ENCODE assay signal across 9 cellular contexts in genomic region chr3:128489860-128490649, GRCh38. TPM values are rescaled to one million over a fixed set of nuclear protein-coding genes. Genes with fewer than 3 reads are reported as not detected.
DNase-seq lines count a peak whose midpoint lies in the region; ATAC-seq and TF ChIP-seq lines count a peak whose summit lies in the region.
"Had no signal": no experiment of that assay in that cellular context is flagged by ENCODE, and none has a peak within 500 bp of the region (broad histone marks: within the 10 kb centered on the region; RNA-seq: fewer than 3 reads in every experiment).

No MANE protein-coding gene starts in this region.

- no peaks in the 10 kb centered on the region for H3K36me3 Mint-ChIP-seq in stimulated activated effector memory CD8-positive, alpha-beta T cell treated with anti-CD3 and anti-CD28 coated beads, Interleukin-12 subunit alpha, Interleukin-12 subunit beta, amount 100 ng/mL, for 72 hours

- DNase-seq in DMS53 treated with DMSO at 0.1 percent for 48 hours (lab: John Stamatoyannopoulos, UW; ENCODE audit: unreplicated experiment) (peak; percentile 39), NB4 (ENCODE audit: low read depth) (no peak), ascending aorta (ENCODE audit: low spot score in 2 of 2) (peak in 1 of 2 donors; percentile 62), iris pigment epithelial cell (ENCODE audit: low read depth) (peak; percentile 55), NAMALWA (ENCODE audit: low spot score) (no peak)
- DNase-seq in stimulated activated effector memory CD8-positive, alpha-beta T cell treated with anti-CD3 and anti-CD28 coated beads, Interleukin-12 subunit alpha, Interleukin-12 subunit beta, amount 100 ng/mL, for 72 hours (ENCODE audit: low spot score in 2 of 2): peak in 1 of 2 donors; percentile 63
- no peak for DNase-seq in central memory CD4-positive, alpha-beta T cell

- peaks cover 23 to 45% of the 10 kb centered on the region in 2 donors for H3K4me1 ChIP-seq in ascending aorta

- no peak for ATAC-seq in stimulated activated effector memory CD8-positive, alpha-beta T cell treated with anti-CD3 and anti-CD28 coated beads, Interleukin-12 subunit alpha, Interleukin-12 subunit beta, amount 100 ng/mL, for 72 hours
- no peak for ATAC-seq in HG02840 (IDR thresholded peaks at IDR 0.05; ENCODE audit: low FRiP score, unreplicated experiment)

- H3K27me3 ChIP-seq in ascending aorta: peaks cover 64% of the 10 kb centered on the region

- intact Hi-C loops in ascending aorta (cut with DNase I): loop anchor here (5.0 to 10.0 kb wide), 2 partner anchors 117 to 415 kb away; no protein-coding TSS in a partner anchor

- H3K27ac ChIP-seq in ascending aorta: peak overlapping the region; percentile 22 to 31

- no peak for TF ChIP-seq CTCF in NB4 (IDR thresholded peaks at IDR 0.05; ENCODE audit: low read depth, low read length)
- no peak for TF ChIP-seq CTCF in ascending aorta (IDR thresholded peaks at IDR 0.05)

- H3K4me3 ChIP-seq in NB4 (ENCODE audit: low read depth, low read length) (peak overlapping the region; percentile 88), ascending aorta (peak overlapping the region; percentile 47 to 71)

- H3K9me3 Mint-ChIP-seq in stimulated activated effector memory CD8-positive, alpha-beta T cell treated with anti-CD3 and anti-CD28 coated beads, Interleukin-12 subunit alpha, Interleukin-12 subunit beta, amount 100 ng/mL, for 72 hours: no peaks in the 10 kb centered on the region

- peak overlapping the region; percentile 75 for H3K4me3 Mint-ChIP-seq in stimulated activated effector memory CD8-positive, alpha-beta T cell treated with anti-CD3 and anti-CD28 coated beads, Interleukin-12 subunit alpha, Interleukin-12 subunit beta, amount 100 ng/mL, for 72 hours

- no peak for TF ChIP-seq POLR2A in NB4 (IDR thresholded peaks at IDR 0.05; ENCODE audit: extremely low read depth, insufficient read length)

- no peak overlapping the region for H3K27ac Mint-ChIP-seq in stimulated activated effector memory CD8-positive, alpha-beta T cell treated with anti-CD3 and anti-CD28 coated beads, Interleukin-12 subunit alpha, Interleukin-12 subunit beta, amount 100 ng/mL, for 72 hours

- H3K9me3 ChIP-seq in ascending aorta: no peaks in the 10 kb centered on the region

- H3K36me3 ChIP-seq in ascending aorta: no peaks in the 10 kb centered on the region

- peaks cover 48% of the 10 kb centered on the region for H3K4me1 Mint-ChIP-seq in stimulated activated effector memory CD8-positive, alpha-beta T cell treated with anti-CD3 and anti-CD28 coated beads, Interleukin-12 subunit alpha, Interleukin-12 subunit beta, amount 100 ng/mL, for 72 hours

RNA-seq across cellular contexts. Expression of gene GATA2, which starts 2.9 kb away (rescaled TPM):
- total RNA-seq in ascending aorta: 56.0 TPM

RNA-seq across cellular contexts. Expression of gene DNAJB8, which starts 23.4 kb away (rescaled TPM):
- total RNA-seq in ascending aorta: not detected
- total RNA-seq: SK-MEL-5 had no signal

Comparison
In these comparisons a context has a peak if more than half of its experiments do, and no peak if none do; other contexts are left out.
1. DNase-seq: peak in DMS53 treated with DMSO at 0.1 percent for 48 hours (single experiment) and iris pigment epithelial cell (single experiment); none in NB4 (single experiment), NAMALWA (single experiment) and central memory CD4-positive, alpha-beta T cell (single experiment).